Comparison of ENCODE assay signal across 8 cellular contexts in the genomic region with DNA sequence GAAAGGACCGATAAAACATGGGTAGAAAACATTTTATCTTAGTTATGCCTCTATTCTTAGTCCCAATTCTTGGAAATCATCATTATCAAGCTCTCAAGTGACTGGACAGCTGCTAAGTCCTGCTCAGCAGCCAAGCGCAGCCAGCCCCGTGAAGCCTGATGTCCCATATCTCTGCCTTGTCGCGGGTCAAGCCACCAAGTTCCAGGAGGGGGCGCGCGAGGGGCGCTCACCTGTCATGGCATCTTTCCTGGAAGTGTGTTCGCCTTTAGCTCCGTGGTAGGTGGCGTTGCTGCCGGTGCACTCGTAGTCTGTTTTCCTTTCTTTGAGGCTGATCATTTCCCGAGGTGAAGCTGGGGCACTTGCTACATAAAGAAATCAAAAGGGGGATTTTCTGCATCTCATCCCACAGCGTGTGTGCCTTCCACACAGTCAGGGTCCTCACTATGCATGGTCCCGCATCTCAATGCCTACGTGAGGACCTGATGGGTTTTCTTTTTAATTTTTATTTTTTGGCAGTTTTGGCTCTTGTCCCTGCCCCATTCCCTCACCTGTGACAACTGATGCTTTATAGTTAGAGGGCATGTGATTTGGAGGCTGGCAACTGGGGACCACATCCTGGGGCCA.
A peak's percentile ranks its signal among the peaks of the same experiment; 100 is the strongest.
DNase-seq lines count a peak whose midpoint lies in the region; ATAC-seq and TF ChIP-seq lines count a peak whose summit lies in the region.

No MANE protein-coding gene starts in this region.

- H3K9me3 ChIP-seq in HEK293 (ENCODE audit: control insufficient read depth, insufficient read depth, low read depth, low read length) (no peaks in the 10 kb centered on the region), MM.1S (replicated peaks; ENCODE audit: insufficient read depth, low read length) (no peaks in the 10 kb centered on the region), lung (ENCODE audit: control insufficient read depth in 2 of 2, insufficient read depth in 1 of 2, low read length in 1 of 2) (no peaks in the 10 kb centered on the region)

- in situ Hi-C loops in GM13976 (cut with MboI; ENCODE audit: low sequenced_read_pairs, unreplicated experiment) = no loop called here

- DNase-seq in GM13976 (ENCODE audit: low spot score) (peak; percentile 78), MM.1S (peak; percentile 66), WTC11 (ENCODE audit: low spot score) (peak; percentile 94), lung (ENCODE audit: low spot score) (peak; percentile 67), HCEC 1CT (no peak)
- DNase-seq in central memory CD4-positive, alpha-beta T cell = peak; percentile 46
- DNase-seq in stimulated activated CD8-positive, alpha-beta memory T cell treated with anti-CD3 and anti-CD28 coated beads, Interleukin-4, amount 100 ng/mL, for 48 hours = peak; percentile 86

- CTCF ChIA-PET in HEK293 (lab: Yijun Ruan, JAX) (interaction anchor here (0.5 to 2.8 kb wide), 55 partner anchors 8 to 1143 kb away, joined by 3 to 22 read pairs (median 4); no protein-coding TSS in a partner anchor), WTC11 (lab: Charles Lee) (interaction anchor here (0.6 to 3.1 kb wide), 45 partner anchors 10 to 474 kb away, joined by 3 to 31 read pairs (median 5); no protein-coding TSS in a partner anchor)

- POLR2A ChIA-PET in HEK293 (lab: Yijun Ruan, JAX) (interaction anchor here (0.6 kb wide), 2 partner anchors 67 to 273 kb away, joined by 3 to 6 read pairs; no protein-coding TSS in a partner anchor), WTC11 (lab: Charles Lee) (no interaction called here)

- ATAC-seq in WTC11 = peak; percentile 97
- peak; percentile 66 for ATAC-seq in lung (ENCODE audit: insufficient read depth, low FRiP score)

- H3K4me1 ChIP-seq in HEK293 (ENCODE audit: control insufficient read depth, insufficient read depth, low read length) (no peaks in the 10 kb centered on the region), MM.1S (ENCODE audit: low read length) (no peaks in the 10 kb centered on the region), lung (ENCODE audit: control insufficient read depth in 2 of 2, insufficient read depth in 2 of 2, low read length in 2 of 2) (peaks cover 3 to 6% of the 10 kb centered on the region in 2 donors)

- H3K27ac Mint-ChIP-seq in WTC11 = no peak overlapping the region

- H3K27me3 Mint-ChIP-seq in WTC11 (ENCODE audit: low read depth) = no peaks in the 10 kb centered on the region

- no peak overlapping the region for H3K4me3 ChIP-seq in HEK293 (ENCODE audit: low read depth, low read length)
- H3K4me3 ChIP-seq in MM.1S (ENCODE audit: low read length) = no peak overlapping the region
- no peak overlapping the region for H3K4me3 ChIP-seq in lung

- H3K9me2 ChIP-seq in MM.1S (replicated peaks; ENCODE audit: insufficient read depth, low read length) = no peaks in the 10 kb centered on the region

- no peaks in the 10 kb centered on the region for H3K36me3 Mint-ChIP-seq in WTC11

- H3K4me1 Mint-ChIP-seq in WTC11 = peaks cover 27% of the 10 kb centered on the region

- no peak overlapping the region for H3K27ac ChIP-seq in HEK293 (ENCODE audit: extremely low read depth, low read depth, low read length)
- H3K27ac ChIP-seq in MM.1S (ENCODE audit: low read length) = no peak overlapping the region
- H3K27ac ChIP-seq in lung (ENCODE audit: low read depth in 1 of 2, low read length in 1 of 2) = no peak overlapping the region

- no peaks in the 10 kb centered on the region for H3K79me2 ChIP-seq in MM.1S (ENCODE audit: low read length)

- H3K27me3 ChIP-seq in MM.1S (replicated peaks; ENCODE audit: insufficient read depth, low read length) (no peaks in the 10 kb centered on the region), lung (ENCODE audit: control insufficient read depth, insufficient read depth) (no peaks in the 10 kb centered on the region)

- 6 to 13% methylated on average over 18 of the region's 18 CpGs for WGBS in lung, 2 donors

- H2AFZ ChIP-seq in MM.1S (ENCODE audit: low read length) = peak overlapping the region; percentile 50

- peak overlapping the region; percentile 42; the same call in 1 of the 2 replicates for H3K4me2 ChIP-seq in MM.1S (ENCODE audit: low read depth, low read length)

- peak overlapping the region; percentile 49 for H3K4me3 Mint-ChIP-seq in WTC11

- H3K36me3 ChIP-seq in HEK293 (ENCODE audit: control insufficient read depth in 2 of 2, insufficient read depth in 1 of 2, low read length in 2 of 2) (no peaks in the 10 kb centered on the region), MM.1S (replicated peaks; ENCODE audit: insufficient read depth, low read length) (no peaks in the 10 kb centered on the region), lung (ENCODE audit: control insufficient read depth in 2 of 2, insufficient read depth in 2 of 2, low read length in 2 of 2) (no peaks in the 10 kb centered on the region)

- no peaks in the 10 kb centered on the region for H4K20me1 ChIP-seq in MM.1S (ENCODE audit: insufficient read depth, low read length)

- no peaks in the 10 kb centered on the region for H3F3A ChIP-seq in MM.1S (ENCODE audit: insufficient read depth, low read length)

- TF ChIP-seq CTCF in GM13976 (IDR thresholded peaks at IDR 0.05; ENCODE audit: borderline replicate concordance, control extremely low read depth, extremely low read depth, insufficient read depth, missing control alignments) = peak; percentile 85
- peak; percentile 67 for TF ChIP-seq CTCF in HEK293 (tag by site-specific recombination; IDR thresholded peaks at IDR 0.05)
- peak; percentile 95 for TF ChIP-seq CTCF in MM.1S (IDR thresholded peaks at IDR 0.05; ENCODE audit: low read length)
- TF ChIP-seq CTCF in WTC11 (IDR thresholded peaks at IDR 0.05) = peak; percentile 88
- TF ChIP-seq CTCF in lung (IDR thresholded peaks at IDR 0.05; ENCODE audit: control extremely low read depth, extremely low read depth) = peak; percentile 61

- H3K9ac ChIP-seq in MM.1S (ENCODE audit: low read length) = no peak overlapping the region

- H3K9me3 Mint-ChIP-seq in WTC11 = no peaks in the 10 kb centered on the region

TF ChIP-seq in HEK293, 187 proteins besides CTCF, POLR2A, EP300 and RAD21:
- TF ChIP-seq, protein P1, sequence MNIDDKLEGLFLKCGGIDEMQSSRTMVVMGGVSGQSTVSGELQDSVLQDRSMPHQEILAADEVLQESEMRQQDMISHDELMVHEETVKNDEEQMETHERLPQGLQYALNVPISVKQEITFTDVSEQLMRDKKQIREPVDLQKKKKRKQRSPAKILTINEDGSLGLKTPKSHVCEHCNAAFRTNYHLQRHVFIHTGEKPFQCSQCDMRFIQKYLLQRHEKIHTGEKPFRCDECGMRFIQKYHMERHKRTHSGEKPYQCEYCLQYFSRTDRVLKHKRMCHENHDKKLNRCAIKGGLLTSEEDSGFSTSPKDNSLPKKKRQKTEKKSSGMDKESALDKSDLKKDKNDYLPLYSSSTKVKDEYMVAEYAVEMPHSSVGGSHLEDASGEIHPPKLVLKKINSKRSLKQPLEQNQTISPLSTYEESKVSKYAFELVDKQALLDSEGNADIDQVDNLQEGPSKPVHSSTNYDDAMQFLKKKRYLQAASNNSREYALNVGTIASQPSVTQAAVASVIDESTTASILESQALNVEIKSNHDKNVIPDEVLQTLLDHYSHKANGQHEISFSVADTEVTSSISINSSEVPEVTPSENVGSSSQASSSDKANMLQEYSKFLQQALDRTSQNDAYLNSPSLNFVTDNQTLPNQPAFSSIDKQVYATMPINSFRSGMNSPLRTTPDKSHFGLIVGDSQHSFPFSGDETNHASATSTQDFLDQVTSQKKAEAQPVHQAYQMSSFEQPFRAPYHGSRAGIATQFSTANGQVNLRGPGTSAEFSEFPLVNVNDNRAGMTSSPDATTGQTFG (tag by site-specific recombination; IDR thresholded peaks at IDR 0.05; ENCODE audit: borderline replicate concordance) = no peak
- TF ChIP-seq ZNF654 (tag by site-specific recombination; IDR thresholded peaks at IDR 0.05; ENCODE audit: low read depth) (peak; percentile 72), ZNF660 (tag by site-specific recombination; IDR thresholded peaks at IDR 0.05) (peak; percentile 22; the same call in 1 of the 2 replicates)

TF ChIP-seq in WTC11, 78 proteins besides CTCF, POLR2A, EP300 and RAD21:
- TF ChIP-seq, protein P2, sequence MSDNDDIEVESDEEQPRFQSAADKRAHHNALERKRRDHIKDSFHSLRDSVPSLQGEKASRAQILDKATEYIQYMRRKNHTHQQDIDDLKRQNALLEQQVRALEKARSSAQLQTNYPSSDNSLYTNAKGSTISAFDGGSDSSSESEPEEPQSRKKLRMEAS (CRISPR knock-in tag; IDR thresholded peaks at IDR 0.05) = peak; percentile 60; the same call in 1 of the 2 replicates
- no peak for TF ChIP-seq GTF2I (CRISPR knock-in tag; conservative IDR thresholded peaks at IDR 0.05)
